In genomic region chr12:123971770-123972447, GRCh38 we compare ENCODE assay signal across 8 cellular contexts. TPM values are rescaled to one million over a fixed set of nuclear protein-coding genes. Genes with fewer than 3 reads are reported as not detected.
A peak's percentile ranks its signal among the peaks of the same experiment; 100 is the strongest.
DNase-seq lines count a peak whose midpoint lies in the region; ATAC-seq and TF ChIP-seq lines count a peak whose summit lies in the region.

No MANE protein-coding gene starts in this region.

- peaks cover 31% of the 10 kb centered on the region for H3K4me1 Mint-ChIP-seq in Calu3 (ENCODE audit: low read depth, unreplicated experiment)

- H3K9me3 ChIP-seq in MM.1S (replicated peaks; ENCODE audit: insufficient read depth, low read length) (no peaks in the 10 kb centered on the region), right lobe of liver (no peaks in the 10 kb centered on the region)

- TF ChIP-seq CTCF in Calu3 (IDR thresholded peaks at IDR 0.05; ENCODE audit: unreplicated experiment) (no peak), MM.1S (IDR thresholded peaks at IDR 0.05; ENCODE audit: low read length) (no peak), right lobe of liver (IDR thresholded peaks at IDR 0.05) (no peak)

- H3K36me3 Mint-ChIP-seq in Calu3 (ENCODE audit: insufficient read depth, unreplicated experiment): peaks cover 52% of the 10 kb centered on the region

- H3K36me3 ChIP-seq in MM.1S (replicated peaks; ENCODE audit: insufficient read depth, low read length) (no peaks in the 10 kb centered on the region), right lobe of liver (no peaks in the 10 kb centered on the region)

- no peaks in the 10 kb centered on the region for H3K9me2 ChIP-seq in MM.1S (replicated peaks; ENCODE audit: insufficient read depth, low read length)

- CTCF ChIA-PET in Calu3 (lab: Charles Lee): interaction anchor here (1.0 to 1.5 kb wide), 2 partner anchors 15 to 19 kb away, joined by 3 to 4 read pairs; no protein-coding TSS in a partner anchor

- H3K27ac Mint-ChIP-seq in Calu3 (ENCODE audit: unreplicated experiment): peak overlapping the region; percentile 43

- H3K4me3 Mint-ChIP-seq in Calu3 (ENCODE audit: low read depth, unreplicated experiment): peak overlapping the region; percentile 80

- H3K4me1 ChIP-seq in MM.1S (ENCODE audit: low read length) (no peaks in the 10 kb centered on the region), right lobe of liver (peaks cover 0 to 16% (median 0%) of the 10 kb centered on the region in 4 donors)

- H4K20me1 ChIP-seq in MM.1S (ENCODE audit: insufficient read depth, low read length): no peaks in the 10 kb centered on the region

- intact Hi-C loops in Calu3 (cut with micrococcal nuclease; ENCODE audit: unreplicated experiment) (no loop called here), right lobe of liver (cut with DNase I) (no loop called here)

- DNase-seq in Calu3: peak; percentile 58
- peak; percentile 44 for DNase-seq in MM.1S
- DNase-seq in activated CD4-positive, alpha-beta T cell treated with anti-CD3 and anti-CD28 coated beads for 48 hours: peak; percentile 47
- DNase-seq in dedifferentiated amniotic fluid mesenchymal stem cell (ENCODE audit: extremely low spot score): peak; percentile 22
- peak; percentile 42 to 63 (median 58) for DNase-seq in right lobe of liver
- peak in 2 of 3 experiments; percentile 8 to 14 for DNase-seq in stimulated activated CD4-positive, alpha-beta T cell treated with anti-CD3 and anti-CD28 coated beads, TNF-alpha, amount 100 ng/mL, for 4 hours (ENCODE audit: low read depth in 3 of 3)

- TF ChIP-seq POLR2A in right lobe of liver (IDR thresholded peaks at IDR 0.05): peak; percentile 43

- H3K4me3 ChIP-seq in MM.1S (ENCODE audit: low read length) (peak overlapping the region; percentile 61), right lobe of liver (peak overlapping the region; percentile 90 to 92 (median 92))

- peak overlapping the region; percentile 56 for H2AFZ ChIP-seq in MM.1S (ENCODE audit: low read length)

- WGBS in right lobe of liver (ENCODE audit: insufficient coverage, low coverage, low lambda C conversion rate, missing lambda C conversion rate): 2% methylated on average over 13 of the region's 54 CpGs

- H3K27me3 ChIP-seq in MM.1S (replicated peaks; ENCODE audit: insufficient read depth, low read length) (no peaks in the 10 kb centered on the region), right lobe of liver (no peaks in the 10 kb centered on the region)

- ATAC-seq in GM21825 (IDR thresholded peaks at IDR 0.05; ENCODE audit: unreplicated experiment) (peak; percentile 3), right lobe of liver (peak; percentile 12 to 40 (median 28)), GM18870 (IDR thresholded peaks at IDR 0.05; ENCODE audit: unreplicated experiment) (no peak)

- no TSS peak for BruUV-seq in Calu3 (replicated peaks; lab: Mats Ljungman, UMichigan)

- H3F3A ChIP-seq in MM.1S (ENCODE audit: insufficient read depth, low read length): peaks cover 14% of the 10 kb centered on the region; the same call in 1 of the 2 replicates

- peak overlapping the region; percentile 45; the same call in 1 of the 2 replicates for H3K27ac ChIP-seq in MM.1S (ENCODE audit: low read length)
- peak overlapping the region; percentile 77 to 86 (median 80) for H3K27ac ChIP-seq in right lobe of liver

- H3K9me3 Mint-ChIP-seq in Calu3 (ENCODE audit: low read depth, unreplicated experiment): no peaks in the 10 kb centered on the region

- peaks cover 35% of the 10 kb centered on the region for H3K79me2 ChIP-seq in MM.1S (ENCODE audit: low read length)

- peak overlapping the region; percentile 70 for H3K4me2 ChIP-seq in MM.1S (ENCODE audit: low read depth, low read length)

- peak overlapping the region; percentile 37; the same call in 1 of the 2 replicates for H3K9ac ChIP-seq in MM.1S (ENCODE audit: low read length)

- H3K27me3 Mint-ChIP-seq in Calu3 (ENCODE audit: unreplicated experiment): no peaks in the 10 kb centered on the region

RNA-seq across cellular contexts. Expression of gene CCDC92, which starts 0.7 kb away (rescaled TPM):
- 31.8 and 35.0 TPM in 2 replicates for total RNA-seq in Calu3 (2022)
- 10 to 100 TPM; 12.5 to 17.5 (median 16.1) TPM for total RNA-seq in right lobe of liver

RNA-seq across cellular contexts. Expression of gene ZNF664, which starts 1.1 kb away (rescaled TPM):
- 130 and 147 TPM in 2 replicates for total RNA-seq in Calu3 (2022)
- total RNA-seq in right lobe of liver: 10 to 100 TPM; 37.3 to 46.5 (median 43.2) TPM
